1 cellular context compared by ENCODE assay signal in genomic region chr1:109717729-109718128, GRCh38.
TF ChIP-seq lines count a peak whose summit lies in the region.

No MANE protein-coding gene starts in this region.

TF ChIP-seq in IMR-90, 13 proteins besides CTCF, POLR2A, EP300 and RAD21:
- no peak for TF ChIP-seq MAZ (IDR thresholded peaks at IDR 0.05; ENCODE audit: borderline replicate concordance, low read depth, low read length)
TF ChIP-seq in IMR-90: peak in this region for 0.
